Comparison of ENCODE assay signal across 9 cellular contexts in the genomic region with DNA sequence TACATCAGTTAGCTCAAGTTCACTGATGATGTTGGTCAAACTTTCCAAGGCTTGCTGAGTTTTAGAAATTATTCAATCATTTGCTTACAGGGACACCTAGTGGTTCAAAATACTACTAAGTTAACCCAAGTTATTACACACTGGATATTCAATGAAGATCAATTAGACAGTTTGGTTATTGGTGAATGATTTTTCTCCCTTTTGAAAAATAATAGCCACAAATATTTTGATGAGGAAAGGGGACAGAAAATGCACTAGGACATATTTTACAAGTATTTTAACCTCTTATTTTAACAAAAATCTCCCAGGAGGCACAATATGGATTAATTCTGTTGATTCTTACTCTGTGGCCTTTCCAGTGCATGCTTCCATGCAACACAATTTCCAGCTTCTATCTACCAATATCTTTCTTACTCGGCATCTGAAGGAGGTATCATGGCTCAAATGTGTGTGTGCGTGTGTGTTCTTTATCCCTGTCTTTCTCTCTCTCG. TPM values are rescaled to one million over a fixed set of nuclear protein-coding genes. Genes with fewer than 3 reads are reported as not detected.
DNase-seq lines count a peak whose midpoint lies in the region; ATAC-seq and TF ChIP-seq lines count a peak whose summit lies in the region.
"Had no signal": no experiment of that assay in that cellular context is flagged by ENCODE, and none has a peak within 500 bp of the region (broad histone marks: within the 10 kb centered on the region; RNA-seq: fewer than 3 reads in every experiment).

No MANE protein-coding gene starts in this region.

- no peak overlapping the region for H3K27ac ChIP-seq in CD8-positive, alpha-beta memory T cell (ENCODE audit: low read depth, low read length)
- H3K27ac ChIP-seq in coronary artery: no peak overlapping the region

- CTCF ChIA-PET in activated CD8-positive, alpha-beta T cell treated with anti-CD3 and anti-CD28 coated beads for 36 hours (lab: Charles Lee): interaction anchor here (2.2 kb wide), 1 partner anchor 10 kb away, joined by 6 read pairs; no protein-coding TSS in a partner anchor
- CTCF ChIA-PET in CD8-positive, alpha-beta memory T cell (lab: Charles Lee): no interaction called here

- intact Hi-C loops in activated CD8-positive, alpha-beta T cell treated with anti-CD3 and anti-CD28 coated beads for 36 hours (cut with micrococcal nuclease): no loop called here

- H3K4me1 ChIP-seq in CD8-positive, alpha-beta memory T cell (ENCODE audit: insufficient read depth, low read length): no peaks in the 10 kb centered on the region

- H3K4me3 ChIP-seq in GM12865 (ENCODE audit: low read depth, low read length) (no peak overlapping the region), NB4 (ENCODE audit: low read depth, low read length) (no peak overlapping the region), cardiac fibroblast (replicated peaks in 1 of 2; ENCODE audit: low read depth in 2 of 2, low read length in 2 of 2) (no peak overlapping the region), coronary artery (no peak overlapping the region)
- H3K4me3 ChIP-seq in CD8-positive, alpha-beta memory T cell (ENCODE audit: low read length): no peak overlapping the region

- H3K27ac Mint-ChIP-seq in activated CD8-positive, alpha-beta T cell treated with anti-CD3 and anti-CD28 coated beads for 36 hours: no peak overlapping the region
- no peak overlapping the region for H3K27ac Mint-ChIP-seq in CD8-positive, alpha-beta memory T cell

- H3K27me3 ChIP-seq in CD8-positive, alpha-beta memory T cell (ENCODE audit: insufficient read depth, low read length, poor library complexity, severe bottlenecking): no peaks in the 10 kb centered on the region

- DNase-seq in GM12865 (ENCODE audit: low read depth): peak; percentile 32
- peak; percentile 66 for DNase-seq in NB4 (ENCODE audit: low read depth)
- DNase-seq in cardiac fibroblast (ENCODE audit: low read depth in 2 of 2): peak; percentile 45
- peak; percentile 5 for DNase-seq in midbrain (lab: John Stamatoyannopoulos, UW)
- DNase-seq in activated CD8-positive, alpha-beta T cell treated with anti-CD3 and anti-CD28 coated beads for 36 hours: no peak
- no peak for DNase-seq in CD8-positive, alpha-beta memory T cell
- DNase-seq in coronary artery (ENCODE audit: low spot score): no peak

- TF ChIP-seq CTCF in GM12865 (IDR thresholded peaks at IDR 0.05; ENCODE audit: insufficient read depth, low read depth, low read length, missing control alignments) (peak; percentile 23), NB4 (IDR thresholded peaks at IDR 0.05; ENCODE audit: low read depth, low read length) (no peak), cardiac fibroblast (IDR thresholded peaks at IDR 0.05; ENCODE audit: low read depth, low read length) (peak; percentile 10), coronary artery (IDR thresholded peaks at IDR 0.05) (no peak)
- no peak for TF ChIP-seq CTCF in activated CD8-positive, alpha-beta T cell treated with anti-CD3 and anti-CD28 coated beads for 36 hours (IDR thresholded peaks at IDR 0.05)

- H3K36me3 Mint-ChIP-seq in activated CD8-positive, alpha-beta T cell treated with anti-CD3 and anti-CD28 coated beads for 36 hours (ENCODE audit: low read depth): no peaks in the 10 kb centered on the region
- H3K36me3 Mint-ChIP-seq in CD8-positive, alpha-beta memory T cell: no peaks in the 10 kb centered on the region

- TF ChIP-seq POLR2A in NB4 (IDR thresholded peaks at IDR 0.05; ENCODE audit: extremely low read depth, insufficient read length): no peak

- no peaks in the 10 kb centered on the region for H3K9me3 ChIP-seq in CD8-positive, alpha-beta memory T cell (ENCODE audit: low read length)

- no peaks in the 10 kb centered on the region for H3K4me1 Mint-ChIP-seq in activated CD8-positive, alpha-beta T cell treated with anti-CD3 and anti-CD28 coated beads for 36 hours (ENCODE audit: low read depth)
- no peaks in the 10 kb centered on the region for H3K4me1 Mint-ChIP-seq in CD8-positive, alpha-beta memory T cell

- H3K36me3 ChIP-seq in CD8-positive, alpha-beta memory T cell (ENCODE audit: insufficient read depth, low read length): no peaks in the 10 kb centered on the region

- H3K4me3 Mint-ChIP-seq in activated CD8-positive, alpha-beta T cell treated with anti-CD3 and anti-CD28 coated beads for 36 hours: no peak overlapping the region
- H3K4me3 Mint-ChIP-seq in CD8-positive, alpha-beta memory T cell: no peak overlapping the region

- peaks cover 7% of the 10 kb centered on the region for H3K27me3 Mint-ChIP-seq in activated CD8-positive, alpha-beta T cell treated with anti-CD3 and anti-CD28 coated beads for 36 hours
- H3K27me3 Mint-ChIP-seq in CD8-positive, alpha-beta memory T cell: peaks cover 3 to 13% of the 10 kb centered on the region in 2 donors

- H3K9me3 Mint-ChIP-seq in activated CD8-positive, alpha-beta T cell treated with anti-CD3 and anti-CD28 coated beads for 36 hours: no peaks in the 10 kb centered on the region
- H3K9me3 Mint-ChIP-seq in CD8-positive, alpha-beta memory T cell: peaks cover 0 to 2% (median 0%) of the 10 kb centered on the region in 5 donors

- POLR2A ChIA-PET in activated CD8-positive, alpha-beta T cell treated with anti-CD3 and anti-CD28 coated beads for 36 hours (lab: Charles Lee): no interaction called here
- POLR2A ChIA-PET in CD8-positive, alpha-beta memory T cell (lab: Charles Lee): no interaction called here

- ATAC-seq in activated CD8-positive, alpha-beta T cell treated with anti-CD3 and anti-CD28 coated beads for 36 hours: no peak
- ATAC-seq in GM19324 (IDR thresholded peaks at IDR 0.05; ENCODE audit: low FRiP score, unreplicated experiment): no peak

RNA-seq across cellular contexts. Expression of gene GOLGA6L2, which starts 20.1 kb away (rescaled TPM):
- total RNA-seq in activated CD8-positive, alpha-beta T cell treated with anti-CD3 and anti-CD28 coated beads for 36 hours: not detected
- not detected for total RNA-seq in CD8-positive, alpha-beta memory T cell
- not detected for polyA plus RNA-seq in CD8-positive, alpha-beta memory T cell
- total RNA-seq: pulmonary artery endothelial cell had no signal

Comparison
In these comparisons a context has a peak if more than half of its experiments do, and no peak if none do; other contexts are left out.
1. DNase-seq: peak in GM12865 (single experiment), NB4 (single experiment), cardiac fibroblast (2 of 2) and midbrain (single experiment); none in activated CD8-positive, alpha-beta T cell treated with anti-CD3 and anti-CD28 coated beads for 36 hours (single experiment), CD8-positive, alpha-beta memory T cell (0 of 5) and coronary artery (single experiment).
2. CTCF ChIP-seq: peak in GM12865 (single experiment) and cardiac fibroblast (single experiment); none in NB4 (single experiment), activated CD8-positive, alpha-beta T cell treated with anti-CD3 and anti-CD28 coated beads for 36 hours (single experiment) and coronary artery (single experiment).